ENCODE assay signal across 1 cellular context in genomic region chr3:130547680-130548065, GRCh38. TPM values are rescaled to one million over a fixed set of nuclear protein-coding genes. Genes with fewer than 3 reads are reported as not detected.
"Had no signal": no experiment of that assay in that cellular context is flagged by ENCODE, and none has a peak within 500 bp of the region (broad histone marks: within the 10 kb centered on the region; RNA-seq: fewer than 3 reads in every experiment).

No MANE protein-coding gene starts in this region.

RNA-seq across cellular contexts. Expression of gene COL6A6, which starts 30.7 kb away (rescaled TPM):
- polyA plus RNA-seq: stomach had no signal
